In the genomic region with DNA sequence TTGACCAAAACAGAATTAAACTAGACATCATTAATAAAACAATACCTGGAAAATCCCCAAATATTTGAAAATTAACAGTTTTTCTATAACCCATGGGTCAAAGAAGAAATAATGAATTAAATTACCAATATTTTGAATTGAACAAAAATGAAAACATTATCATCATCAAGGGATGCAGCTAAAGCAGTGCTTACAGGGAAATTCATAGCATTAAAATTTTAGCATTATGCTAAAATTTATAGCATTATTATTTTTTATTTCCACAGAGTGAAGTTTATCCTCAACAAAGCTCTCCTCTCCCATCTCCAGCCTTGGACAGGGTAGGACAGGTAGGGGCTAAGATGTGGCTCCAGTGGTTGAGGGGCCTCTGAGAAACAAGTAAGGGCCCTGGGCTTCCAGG, we compare ENCODE assay signal across 34 cellular contexts.
"Had no signal": no experiment of that assay in that cellular context is flagged by ENCODE, and none has a peak within 500 bp of the region (broad histone marks: within the 10 kb centered on the region; RNA-seq: fewer than 3 reads in every experiment).

No MANE protein-coding gene starts in this region.

- H3K9me3 ChIP-seq: body of pancreas had no signal

- H3K4me3 ChIP-seq: adrenal gland, body of pancreas, breast epithelium had no signal

- H3K36me3 ChIP-seq: adrenal gland, brain microvascular endothelial cell, breast epithelium, WERI-Rb-1 had no signal

- H3K4me1 ChIP-seq: adrenal gland, body of pancreas, breast epithelium had no signal

- ATAC-seq: activated CD4-positive, alpha-beta T cell treated with anti-CD3 and anti-CD28 coated beads for 36 hours; activated CD4-positive, CD25-positive, alpha-beta regulatory T cell treated with anti-CD3 and anti-CD28 coated beads, Interleukin-2, amount 50 U/mL, for 24 hours; activated CD8-positive, alpha-beta memory T cell treated with anti-CD3 and anti-CD28 coated beads, Interleukin-2, amount 10 ng/mL, durations not matched to agents 7 days and 5 days; activated CD8-positive, alpha-beta T cell treated with anti-CD3 and anti-CD28 coated beads, Interleukin-2, amount 10 ng/mL, durations not matched to agents 7 days and 5 days; activated naive CD8-positive, alpha-beta T cell treated with anti-CD3 and anti-CD28 coated beads, Interleukin-2, amount 50 U/mL, for 24 hours; body of pancreas; T-cell; WTC11 had no signal

- H3K27ac ChIP-seq: adrenal gland, body of pancreas, brain microvascular endothelial cell, breast epithelium, WERI-Rb-1 had no signal

- DNase-seq: activated CD4-positive, alpha-beta memory T cell treated with anti-CD3 and anti-CD28 coated beads, Interleukin-2, amount 10 ng/mL, durations not matched to agents 7 days and 5 days; activated CD4-positive, alpha-beta T cell treated with anti-CD3 and anti-CD28 coated beads for 1 hour; activated CD4-positive, alpha-beta T cell treated with anti-CD3 and anti-CD28 coated beads for 36 hours; activated CD4-positive, alpha-beta T cell treated with anti-CD3 and anti-CD28 coated beads for 48 hours; activated CD4-positive, alpha-beta T cell treated with anti-CD3 and anti-CD28 coated beads, Interleukin-2, amount 10 ng/mL, durations not matched to agents 7 days and 5 days; activated CD4-positive, alpha-beta T cell treated with anti-CD3 and anti-CD28 coated beads, Interleukin-2, amount 50 U/mL, for 48 hours; activated CD4-positive, CD25-positive, alpha-beta regulatory T cell; activated CD8-positive, alpha-beta memory T cell treated with anti-CD3 and anti-CD28 coated beads for 24 hours; activated CD8-positive, alpha-beta memory T cell treated with anti-CD3 and anti-CD28 coated beads, Interleukin-2, amount 10 ng/mL, durations not matched to agents 7 days and 5 days; activated CD8-positive, alpha-beta memory T cell treated with anti-CD3 and anti-CD28 coated beads, Interleukin-2, amount 50 U/mL, for 48 hours; activated CD8-positive, alpha-beta T cell treated with anti-CD3 and anti-CD28 coated beads, Interleukin-2, amount 10 ng/mL, durations not matched to agents 7 days and 5 days; activated effector memory CD4-positive, alpha-beta T cell treated with Interleukin-2 at 50 U/mL for 16 hours; activated gamma-delta T cell; activated naive CD4-positive, alpha-beta T cell treated with anti-CD3 and anti-CD28 coated beads, Interleukin-2, amount 10 ng/mL, durations not matched to agents 7 days and 5 days; activated naive CD4-positive, alpha-beta T cell treated with Interleukin-2 at 50 U/mL for 16 hours; activated naive CD8-positive, alpha-beta T cell treated with anti-CD3 and anti-CD28 coated beads, Interleukin-2, amount 10 ng/mL, durations not matched to agents 7 days and 5 days; activated naive CD8-positive, alpha-beta T cell treated with anti-CD3 and anti-CD28 coated beads, Interleukin-2, amount 50 U/mL, for 24 hours; activated T-cell treated with anti-CD3 and anti-CD28 coated beads, Interleukin-2, amount 50 U/mL, for 24 hours; activated T-cell treated with anti-CD3 and anti-CD28 coated beads, Interleukin-2, amount 50 U/mL, for 48 hours; adrenal gland; amniotic stem cell; aorta; body of pancreas; brain microvascular endothelial cell; cerebellar nuclear complex; T-cell; T-helper 2 cell; T-helper 9 cell; WERI-Rb-1 had no signal

- H3K27me3 ChIP-seq: adrenal gland, body of pancreas, brain microvascular endothelial cell, breast epithelium had no signal

- FAIRE-seq: astrocyte, TTC549 had no signal
